8 cellular contexts compared by ENCODE assay signal in genomic region chr1:94417962-94418663, GRCh38. TPM values are rescaled to one million over a fixed set of nuclear protein-coding genes. Genes with fewer than 3 reads are reported as not detected.
DNase-seq lines count a peak whose midpoint lies in the region; ATAC-seq and TF ChIP-seq lines count a peak whose summit lies in the region.

Gene ABCD3 (plus strand): TSS chr1:94418389. CDS start chr1:94418479, 90 bp downstream.

- no peaks in the 10 kb centered on the region for H3K36me3 ChIP-seq in left lung

- no peak for TF ChIP-seq CTCF in left lung (IDR thresholded peaks at IDR 0.05)

- H3K4me1 ChIP-seq in left lung: peaks cover 0 to 52% of the 10 kb centered on the region in 2 donors

- peak within 1 kb of the TSS; percentile 94 to 96 for H3K4me3 ChIP-seq in left lung

- peak; percentile 92 for ATAC-seq in GM19372 (IDR thresholded peaks at IDR 0.05; ENCODE audit: low read depth, unreplicated experiment)
- ATAC-seq in HG03521 (IDR thresholded peaks at IDR 0.05; ENCODE audit: unreplicated experiment): peak; percentile 96
- peak; percentile 97 for ATAC-seq in left lung

- intact Hi-C loops in left lung (cut with DNase I): no loop called here

- H3K9me3 ChIP-seq in left lung: no peaks in the 10 kb centered on the region

- peak; percentile 80 to 98 (median 94) for DNase-seq in C1 segment of cervical spinal cord (lab: John Stamatoyannopoulos, UW)
- peak; percentile 94 for DNase-seq in NCI-H748 (lab: John Stamatoyannopoulos, UW; ENCODE audit: unreplicated experiment)
- peak; percentile 94 for DNase-seq in activated CD4-positive, alpha-beta T cell treated with anti-CD3 and anti-CD28 coated beads, Interleukin-2, amount 50 U/mL, for 1 hour
- DNase-seq in cortex of kidney (lab: John Stamatoyannopoulos, UW): peak; percentile 88
- DNase-seq in left lung: peak; percentile 97 to 99
- peak; percentile 97 for DNase-seq in stimulated activated CD4-positive, alpha-beta T cell treated with anti-CD3 and anti-CD28 coated beads, Interleukin-2, amount 100 ng/mL, for 4 hours (ENCODE audit: low read depth)

- H3K27me3 ChIP-seq in left lung: no peaks in the 10 kb centered on the region

- H3K27ac ChIP-seq in left lung: peak within 1 kb of the TSS; percentile 92

RNA-seq across cellular contexts. Expression of gene ABCD3, which starts in this region (rescaled TPM):
- total RNA-seq in left lung: 10 to 100 TPM; 58.7 to 66.1 TPM

Comparison
In these comparisons a context has a peak if more than half of its experiments do, and no peak if none do; other contexts are left out.
1. Peak in every context shown above with its lines: DNase-seq, ATAC-seq, H3K4me3 ChIP-seq and H3K27ac ChIP-seq.